ENCODE assay signal across 8 cellular contexts in genomic region chr19:1241417-1242095, GRCh38. TPM values are rescaled to one million over a fixed set of nuclear protein-coding genes. Genes with fewer than 3 reads are reported as not detected.
DNase-seq lines count a peak whose midpoint lies in the region; ATAC-seq and TF ChIP-seq lines count a peak whose summit lies in the region.

ATP5F1D (plus strand) TSS chr19:1241751; CDS start chr19:1241851, 100 bp downstream.

- H3F3A ChIP-seq in GM23248 (ENCODE audit: insufficient read depth) = peaks cover 27% of the 10 kb centered on the region
- H3F3A ChIP-seq in MM.1S (ENCODE audit: insufficient read depth, low read length) = peaks cover 33% of the 10 kb centered on the region

- peaks cover 31% of the 10 kb centered on the region for H3K79me2 ChIP-seq in GM23248 (ENCODE audit: insufficient read depth)
- H3K79me2 ChIP-seq in MM.1S (ENCODE audit: low read length) = peaks cover 33% of the 10 kb centered on the region

- H3K4me3 Mint-ChIP-seq in natural killer cell = peak within 1 kb of the TSS; percentile 95

- H3K27me3 Mint-ChIP-seq in natural killer cell (ENCODE audit: low read depth in 2 of 2) = peaks cover 10 to 14% of the 10 kb centered on the region in 2 donors

- H3K4me1 Mint-ChIP-seq in natural killer cell = peaks cover 21 to 35% of the 10 kb centered on the region in 2 donors

- intact Hi-C loops in natural killer cell (cut with micrococcal nuclease) = loop anchor here (2.0 to 10.0 kb wide), 2 partner anchors 137 to 317 kb away; partner anchors contain the start of gene ARID3A

- H3K27ac Mint-ChIP-seq in natural killer cell = peak within 1 kb of the TSS; percentile 86 to 89

- no peaks in the 10 kb centered on the region for H3K36me3 Mint-ChIP-seq in natural killer cell

- peak; percentile 71 to 81 (median 74) for ATAC-seq in natural killer cell

- peaks cover 32% of the 10 kb centered on the region for H3K4me1 ChIP-seq in GM23248 (ENCODE audit: insufficient read depth)
- H3K4me1 ChIP-seq in MM.1S (ENCODE audit: low read length) = peaks cover 17% of the 10 kb centered on the region

- in situ Hi-C loops in GM23248 (cut with MboI) = no loop called here

- TF ChIP-seq CTCF in MM.1S (IDR thresholded peaks at IDR 0.05; ENCODE audit: low read length) = no peak
- no peak for TF ChIP-seq CTCF in natural killer cell (IDR thresholded peaks at IDR 0.05)

- H3K36me3 ChIP-seq in GM23248 (ENCODE audit: low read depth) (no peaks in the 10 kb centered on the region), MM.1S (replicated peaks; ENCODE audit: insufficient read depth, low read length) (no peaks in the 10 kb centered on the region)

- no peaks in the 10 kb centered on the region for H3K9me3 Mint-ChIP-seq in natural killer cell

- no peaks in the 10 kb centered on the region for H3K27me3 ChIP-seq in GM23248 (replicated peaks; ENCODE audit: insufficient read depth)
- peaks cover 28% of the 10 kb centered on the region for H3K27me3 ChIP-seq in MM.1S (replicated peaks; ENCODE audit: insufficient read depth, low read length)

- H3K9ac ChIP-seq in GM23248 = peak within 1 kb of the TSS; percentile 87
- peak within 1 kb of the TSS; percentile 86 for H3K9ac ChIP-seq in MM.1S (ENCODE audit: low read length)

- peak within 1 kb of the TSS; percentile 61 for H3K27ac ChIP-seq in GM23248
- no peak within 1 kb of the TSS for H3K27ac ChIP-seq in MM.1S (ENCODE audit: low read length)

- WGBS in GM23248 (ENCODE audit: low coverage in 1 of 2, low lambda C conversion rate in 2 of 2, missing lambda C conversion rate in 2 of 2), 2 experiments = 1 to 2% methylated on average over 60 to 65 of the region's 79 CpGs

- peak; percentile 75 for DNase-seq in DMS114 treated with DMSO at 0.1 percent for 48 hours (lab: John Stamatoyannopoulos, UW; ENCODE audit: unreplicated experiment)
- peak; percentile 98 for DNase-seq in GM23248
- DNase-seq in MM.1S = peak; percentile 99
- peak; percentile 65 for DNase-seq in SHP77 treated with DMSO at 0.1 percent for 48 hours (lab: John Stamatoyannopoulos, UW)
- peak; percentile 92 for DNase-seq in activated T-helper 9 cell treated with anti-CD3 and anti-CD28 coated beads, Interleukin-2, amount 50 U/mL, for 16 hours (ENCODE audit: low read depth)
- DNase-seq in fibroblast of peridontal ligament (ENCODE audit: extremely low read depth) = peak; percentile 92
- DNase-seq in natural killer cell = peak; percentile 88
- peak; percentile 88 for DNase-seq in stimulated activated naive CD4-positive, alpha-beta T cell treated with Interleukin-2 at 50 U/mL for 16 hours (lab: John Stamatoyannopoulos, UW)

- H3K9me3 ChIP-seq in GM23248 (ENCODE audit: low read depth) (no peaks in the 10 kb centered on the region), MM.1S (replicated peaks; ENCODE audit: insufficient read depth, low read length) (no peaks in the 10 kb centered on the region)

- H2AFZ ChIP-seq in GM23248 = peak within 1 kb of the TSS; percentile 73
- H2AFZ ChIP-seq in MM.1S (ENCODE audit: low read length) = peak within 1 kb of the TSS; percentile 77

- no peaks in the 10 kb centered on the region for H3K9me2 ChIP-seq in GM23248 (ENCODE audit: insufficient read depth)
- no peaks in the 10 kb centered on the region for H3K9me2 ChIP-seq in MM.1S (replicated peaks; ENCODE audit: insufficient read depth, low read length)

- H3K4me3 ChIP-seq in GM23248 (peak within 1 kb of the TSS; percentile 81), MM.1S (ENCODE audit: low read length) (peak within 1 kb of the TSS; percentile 88)

- H4K20me1 ChIP-seq in GM23248 (ENCODE audit: insufficient read depth) = no peaks in the 10 kb centered on the region
- H4K20me1 ChIP-seq in MM.1S (ENCODE audit: insufficient read depth, low read length) = no peaks in the 10 kb centered on the region

- H3K4me2 ChIP-seq in GM23248 (ENCODE audit: unreplicated experiment) (peak within 1 kb of the TSS; percentile 78), MM.1S (ENCODE audit: low read depth, low read length) (peak within 1 kb of the TSS; percentile 99)

RNA-seq across cellular contexts. Expression of gene ATP5F1D, which starts in this region (rescaled TPM):
- 27.4 and 38.9 TPM in 2 replicates for total RNA-seq in GM23248 (2014; rRNA removed; shearing (Covaris generic))
- 287 and 290 TPM in 2 replicates for polyA plus RNA-seq in GM23248 (2016; fragmentation: Nextera tagmentation; extraction: Ambion mirVana)
- total RNA-seq in natural killer cell = 100 to 1,000 TPM in 2 of 3 donors, 10 to 100 TPM in 1; 88.6 to 119 (median 104) TPM
